Comparison of ENCODE assay signal across 23 cellular contexts in genomic region chr13:69458013-69458412, GRCh38.
"Had no signal": no experiment of that assay in that cellular context is flagged by ENCODE, and none has a peak within 500 bp of the region (broad histone marks: within the 10 kb centered on the region; RNA-seq: fewer than 3 reads in every experiment).

No MANE protein-coding gene starts in this region.

- H3K27ac ChIP-seq: body of pancreas, colonic mucosa, dorsolateral prefrontal cortex, gastrocnemius medialis, hepatocyte, neutrophil, right lobe of liver, tibial nerve had no signal

- H3K4me3 Mint-ChIP-seq: activated CD4-positive, alpha-beta T cell treated with anti-CD3 and anti-CD28 coated beads for 36 hours; activated CD8-positive, alpha-beta memory T cell treated with anti-CD3 and anti-CD28 coated beads, Interleukin-2, amount 10 ng/mL, durations not matched to agents 7 days and 5 days; activated CD8-positive, alpha-beta T cell treated with anti-CD3 and anti-CD28 coated beads, Interleukin-2, amount 10 ng/mL, durations not matched to agents 7 days and 5 days; activated naive CD8-positive, alpha-beta T cell; nephron progenitor cell had no signal

- H3K9me3 ChIP-seq: body of pancreas, colonic mucosa, gastrocnemius medialis, neutrophil, right lobe of liver, tibial nerve had no signal

- H3K27ac Mint-ChIP-seq: activated CD4-positive, alpha-beta T cell treated with anti-CD3 and anti-CD28 coated beads for 36 hours; activated CD8-positive, alpha-beta memory T cell treated with anti-CD3 and anti-CD28 coated beads, Interleukin-2, amount 10 ng/mL, durations not matched to agents 7 days and 5 days; activated CD8-positive, alpha-beta T cell treated with anti-CD3 and anti-CD28 coated beads, Interleukin-2, amount 10 ng/mL, durations not matched to agents 7 days and 5 days; activated naive CD8-positive, alpha-beta T cell; activated T-helper 2 cell treated with anti-CD3 and anti-CD28 coated beads, Interferon-gamma antibody, Interleukin-2, Interleukin-4, amounts not matched to agents 10 μg/mL and 5 μg/mL and 100 μg/mL, durations not matched to agents 14 hours and 24 hours and 36 hours; nephron progenitor cell had no signal

- H3K36me3 Mint-ChIP-seq: activated CD8-positive, alpha-beta memory T cell treated with anti-CD3 and anti-CD28 coated beads, Interleukin-2, amount 10 ng/mL, durations not matched to agents 7 days and 5 days; activated naive CD8-positive, alpha-beta T cell had no signal

- ATAC-seq: activated CD4-positive, alpha-beta T cell treated with anti-CD3 and anti-CD28 coated beads for 36 hours; activated CD8-positive, alpha-beta memory T cell treated with anti-CD3 and anti-CD28 coated beads, Interleukin-2, amount 10 ng/mL, durations not matched to agents 7 days and 5 days; activated CD8-positive, alpha-beta T cell treated with anti-CD3 and anti-CD28 coated beads, Interleukin-2, amount 10 ng/mL, durations not matched to agents 7 days and 5 days; body of pancreas; gastrocnemius medialis; left ventricle myocardium superior; right lobe of liver had no signal

- H3K4me1 Mint-ChIP-seq: activated CD4-positive, alpha-beta T cell treated with anti-CD3 and anti-CD28 coated beads for 36 hours; activated CD8-positive, alpha-beta memory T cell treated with anti-CD3 and anti-CD28 coated beads, Interleukin-2, amount 10 ng/mL, durations not matched to agents 7 days and 5 days; nephron progenitor cell had no signal

- H3K4me3 ChIP-seq: body of pancreas, colonic mucosa, dorsolateral prefrontal cortex, gastrocnemius medialis, hepatocyte, right lobe of liver, tibial nerve had no signal

- H3K9me3 Mint-ChIP-seq: nephron progenitor cell had no signal

- H3K27me3 Mint-ChIP-seq: activated CD4-positive, alpha-beta T cell treated with anti-CD3 and anti-CD28 coated beads for 36 hours; activated CD8-positive, alpha-beta memory T cell treated with anti-CD3 and anti-CD28 coated beads, Interleukin-2, amount 10 ng/mL, durations not matched to agents 7 days and 5 days; activated naive CD8-positive, alpha-beta T cell had no signal

- H3K36me3 ChIP-seq: colonic mucosa, gastrocnemius medialis, neutrophil, right lobe of liver, tibial nerve had no signal

- H3K4me1 ChIP-seq: body of pancreas, colonic mucosa, gastrocnemius medialis, right lobe of liver, tibial nerve had no signal

- DNase-seq: activated CD4-positive, alpha-beta T cell treated with anti-CD3 and anti-CD28 coated beads for 36 hours; activated CD4-positive, CD25-positive, alpha-beta regulatory T cell; activated CD8-positive, alpha-beta memory T cell treated with anti-CD3 and anti-CD28 coated beads, Interleukin-2, amount 10 ng/mL, durations not matched to agents 7 days and 5 days; activated CD8-positive, alpha-beta T cell treated with anti-CD3 and anti-CD28 coated beads, Interleukin-2, amount 10 ng/mL, durations not matched to agents 7 days and 5 days; activated T-cell treated with anti-CD3 and anti-CD28 coated beads, Interleukin-2, amount 50 U/mL, for 48 hours; aorta; body of pancreas; cerebellar nuclear complex; colonic mucosa; dorsolateral prefrontal cortex; effector memory CD4-positive, alpha-beta T cell; gastrocnemius medialis; islet precursor cell; left ventricle myocardium superior; nephron progenitor cell; right lobe of liver; stimulated activated CD4-positive, alpha-beta T cell treated with anti-CD3 and anti-CD28 coated beads, Interleukin-2, amount 100 ng/mL, for 48 hours; stimulated activated naive CD4-positive, alpha-beta T cell treated with Interleukin-2 at 50 U/mL for 16 hours had no signal
